In the genomic region with DNA sequence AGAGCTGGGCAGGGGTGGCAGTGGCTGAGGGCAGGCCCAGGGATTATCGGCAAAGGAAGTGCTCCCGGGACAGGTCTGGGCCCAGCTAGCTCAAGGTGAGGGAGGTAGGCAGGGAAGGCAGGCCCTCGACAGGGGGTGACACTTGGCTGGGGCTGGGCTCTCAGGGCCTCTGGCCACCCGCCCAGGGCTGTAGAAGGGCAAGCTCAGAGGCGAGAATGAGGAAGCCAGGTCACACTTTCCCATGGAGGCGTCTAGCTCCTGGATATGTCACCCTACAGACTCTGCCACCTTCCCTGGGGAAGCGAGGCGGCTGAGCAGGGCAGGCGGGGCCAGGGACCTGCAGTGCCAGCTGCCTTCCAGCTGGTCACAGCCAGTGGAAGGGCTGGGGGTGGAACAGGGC, we compare ENCODE assay signal across 20 cellular contexts. TPM values are rescaled to one million over a fixed set of nuclear protein-coding genes. Genes with fewer than 3 reads are reported as not detected.
DNase-seq lines count a peak whose midpoint lies in the region; ATAC-seq and TF ChIP-seq lines count a peak whose summit lies in the region.
"Had no signal": no experiment of that assay in that cellular context is flagged by ENCODE, and none has a peak within 500 bp of the region (broad histone marks: within the 10 kb centered on the region; RNA-seq: fewer than 3 reads in every experiment).

No MANE protein-coding gene starts in this region.

- H3K27me3 ChIP-seq in left ventricle myocardium inferior (ENCODE audit: low read depth) (no peaks in the 10 kb centered on the region), mucosa of stomach (ENCODE audit: control insufficient read depth, insufficient read depth, low read length) (no peaks in the 10 kb centered on the region), Caco-2 (replicated peaks; ENCODE audit: control insufficient read depth, insufficient read depth, low read length) (no peaks in the 10 kb centered on the region)

- intact Hi-C loops in left cardiac atrium (cut with DNase I): no loop called here
- intact Hi-C loops in cardiac septum (cut with DNase I): loop anchor here (2.0 kb wide), 1 partner anchor 23 kb away; no protein-coding TSS in a partner anchor
- intact Hi-C loops in left ventricle myocardium inferior (cut with micrococcal nuclease): no loop called here
- intact Hi-C loops in posterior vena cava (cut with DNase I): no loop called here
- intact Hi-C loops in Caco-2 (cut with micrococcal nuclease; ENCODE audit: unreplicated experiment): no loop called here

- no peaks in the 10 kb centered on the region for H3K9me3 ChIP-seq in left ventricle myocardium inferior (replicated peaks)
- no peaks in the 10 kb centered on the region for H3K9me3 ChIP-seq in mucosa of stomach (ENCODE audit: control insufficient read depth, low read length)
- H3K9me3 ChIP-seq in Caco-2: no peaks in the 10 kb centered on the region
- H3K9me3 ChIP-seq: SK-N-SH had no signal

- H3K9me3 Mint-ChIP-seq in stimulated activated naive B cell treated with anti-CD40 and anti-IgM and Interleukin-4, amounts not matched to agents 10 μg/mL and 1 μg/mL and 100 μg/mL, for 72 hours: no peaks in the 10 kb centered on the region
- no peaks in the 10 kb centered on the region for H3K9me3 Mint-ChIP-seq in Caco-2 (ENCODE audit: unreplicated experiment)
- H3K9me3 Mint-ChIP-seq: CD14-positive monocyte had no signal

- BruUV-seq in Caco-2 (replicated peaks; lab: Mats Ljungman, UMichigan): no TSS peak

- H3K27ac ChIP-seq in left ventricle myocardium inferior (replicated peaks): peak overlapping the region; percentile 33

- H3K4me1 ChIP-seq in left ventricle myocardium inferior (peaks cover 13% of the 10 kb centered on the region), mucosa of stomach (ENCODE audit: control insufficient read depth, insufficient read depth, low read length) (peaks cover 84% of the 10 kb centered on the region), Caco-2 (peaks cover 49% of the 10 kb centered on the region)

- CTCF ChIA-PET in Caco-2 (lab: Charles Lee): no interaction called here

- H3K9ac ChIP-seq in mucosa of stomach (ENCODE audit: low read length): peak overlapping the region; percentile 48
- H3K9ac ChIP-seq: SK-N-SH had no signal

- H3K27me3 Mint-ChIP-seq in stimulated activated naive B cell treated with anti-CD40 and anti-IgM and Interleukin-4, amounts not matched to agents 10 μg/mL and 1 μg/mL and 100 μg/mL, for 72 hours: no peaks in the 10 kb centered on the region
- no peaks in the 10 kb centered on the region for H3K27me3 Mint-ChIP-seq in Caco-2 (ENCODE audit: insufficient read depth, unreplicated experiment)

- H3K4me3 Mint-ChIP-seq in stimulated activated naive B cell treated with anti-CD40 and anti-IgM and Interleukin-4, amounts not matched to agents 10 μg/mL and 1 μg/mL and 100 μg/mL, for 72 hours: no peak overlapping the region
- no peak overlapping the region for H3K4me3 Mint-ChIP-seq in Caco-2 (ENCODE audit: unreplicated experiment)
- H3K4me3 Mint-ChIP-seq: CD14-positive monocyte had no signal

- H3K36me3 ChIP-seq in left ventricle myocardium inferior (no peaks in the 10 kb centered on the region), mucosa of stomach (ENCODE audit: control insufficient read depth, insufficient read depth, low read length) (peaks cover 14% of the 10 kb centered on the region), Caco-2 (ENCODE audit: control insufficient read depth, insufficient read depth, low read length) (peaks cover 2% of the 10 kb centered on the region; the same call in 1 of the 2 replicates)

- ATAC-seq in left cardiac atrium: peak; percentile 36 to 61
- ATAC-seq in stimulated activated naive B cell treated with anti-CD40 and anti-IgM and Interleukin-4, amounts not matched to agents 10 μg/mL and 1 μg/mL and 100 μg/mL, for 72 hours (replicated peaks): no peak

- POLR2A ChIA-PET in Caco-2 (lab: Charles Lee): interaction anchor here (1.0 kb wide), 1 partner anchor 16 kb away, joined by 3 read pairs; no protein-coding TSS in a partner anchor

- TF ChIP-seq CTCF in left ventricle myocardium inferior (IDR thresholded peaks at IDR 0.05; ENCODE audit: borderline replicate concordance): no peak
- TF ChIP-seq CTCF in Caco-2 (IDR thresholded peaks at IDR 0.05; ENCODE audit: insufficient read depth in 1 of 2, low read depth in 1 of 2, low read length in 1 of 2, severe bottlenecking in 1 of 2, unreplicated experiment in 1 of 2): no peak

- H3K27ac Mint-ChIP-seq in stimulated activated naive B cell treated with anti-CD40 and anti-IgM and Interleukin-4, amounts not matched to agents 10 μg/mL and 1 μg/mL and 100 μg/mL, for 72 hours: no peak overlapping the region
- H3K27ac Mint-ChIP-seq in Caco-2 (ENCODE audit: unreplicated experiment): no peak overlapping the region

- DNase-seq in left cardiac atrium (peak; percentile 60), cardiac septum (ENCODE audit: low spot score) (no peak), left ventricle myocardium inferior (no peak), occipital lobe (lab: John Stamatoyannopoulos, UW) (no peak), posterior vena cava (ENCODE audit: low spot score) (no peak), Caco-2 (no peak)
- DNase-seq in stimulated activated naive B cell treated with anti-CD40 and anti-IgM and Interleukin-4, amounts not matched to agents 10 μg/mL and 1 μg/mL and 100 μg/mL, for 72 hours: no peak
- DNase-seq: EL, GF-D8, Kasumi-1, NCI-H1694 treated with DMSO at 0.1 percent for 48 hours, NCI-H2081 treated with DMSO at 0.1 percent for 48 hours, NCI-H446 treated with DMSO at 0.1 percent for 48 hours, NCI-H526 treated with DMSO at 0.1 percent for 48 hours, SIG-M5, SK-N-SH had no signal

- peaks cover 25 to 35% of the 10 kb centered on the region in 2 donors for H3K36me3 Mint-ChIP-seq in stimulated activated naive B cell treated with anti-CD40 and anti-IgM and Interleukin-4, amounts not matched to agents 10 μg/mL and 1 μg/mL and 100 μg/mL, for 72 hours
- H3K36me3 Mint-ChIP-seq in Caco-2 (ENCODE audit: insufficient read depth, unreplicated experiment): peaks cover 35% of the 10 kb centered on the region
- H3K36me3 Mint-ChIP-seq: CD14-positive monocyte had no signal

- H3K4me3 ChIP-seq in left ventricle myocardium inferior: no peak overlapping the region
- no peak overlapping the region for H3K4me3 ChIP-seq in mucosa of stomach (ENCODE audit: low read length)
- H3K4me3 ChIP-seq in Caco-2 (ENCODE audit: low read depth, low read length): no peak overlapping the region

- H3K4me1 Mint-ChIP-seq in stimulated activated naive B cell treated with anti-CD40 and anti-IgM and Interleukin-4, amounts not matched to agents 10 μg/mL and 1 μg/mL and 100 μg/mL, for 72 hours: peaks cover 0 to 3% of the 10 kb centered on the region in 2 donors
- H3K4me1 Mint-ChIP-seq in Caco-2 (ENCODE audit: low read depth, unreplicated experiment): peaks cover 16% of the 10 kb centered on the region

RNA-seq across cellular contexts. Expression of a gene that starts 19.1 kb away (rescaled TPM):
- 10 to 100 TPM; 23.3 to 24.8 TPM for total RNA-seq in left cardiac atrium
- total RNA-seq in cardiac septum: 2.5 TPM
- 2.2 TPM for total RNA-seq in left ventricle myocardium inferior
- total RNA-seq in occipital lobe: 0.16 TPM
- total RNA-seq in posterior vena cava: 10 to 100 TPM in 1 of 2 donors, 1 to 10 TPM in 1; 2.8 to 10.9 TPM
- total RNA-seq in Caco-2 (2022): 24.3 and 28.1 TPM in 2 replicates

RNA-seq across cellular contexts. Expression of a gene that starts 33.5 kb away (rescaled TPM):
- total RNA-seq in left cardiac atrium (under 1 TPM; 0.26 to 0.27 TPM), cardiac septum (0.13 TPM), left ventricle myocardium inferior (not detected), occipital lobe (not detected), posterior vena cava (not detected), Caco-2 (2022) (0.19 and 0.27 TPM in 2 replicates)
- total RNA-seq: A172, RPMI7951 had no signal

Comparison
In these comparisons a context has a peak if more than half of its experiments do, and no peak if none do; other contexts are left out.
1. ATAC-seq: peak in left cardiac atrium (2 of 2); none in stimulated activated naive B cell treated with anti-CD40 and anti-IgM and Interleukin-4, amounts not matched to agents 10 μg/mL and 1 μg/mL and 100 μg/mL, for 72 hours (0 of 2).